ENCODE assay signal across 21 cellular contexts in the genomic region with DNA sequence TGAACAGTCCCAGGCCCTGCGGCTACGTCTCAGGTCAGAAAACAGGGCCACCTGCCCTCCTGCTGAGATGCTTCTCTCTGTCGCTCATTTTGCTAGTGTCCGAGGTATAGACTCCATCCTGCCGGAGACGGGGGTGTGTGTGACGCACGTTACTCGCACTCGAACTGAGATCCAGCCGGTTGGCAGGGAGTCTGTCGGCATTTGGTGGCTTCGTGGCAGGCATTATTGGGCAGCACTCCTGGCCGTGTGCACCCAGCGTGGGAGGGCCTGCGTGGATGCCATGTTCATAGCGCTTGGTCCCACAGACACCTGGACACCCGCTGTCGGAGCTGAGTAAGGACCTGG. TPM values are rescaled to one million over a fixed set of nuclear protein-coding genes. Genes with fewer than 3 reads are reported as not detected.
A peak's percentile ranks its signal among the peaks of the same experiment; 100 is the strongest.
DNase-seq lines count a peak whose midpoint lies in the region; ATAC-seq and TF ChIP-seq lines count a peak whose summit lies in the region.
"Had no signal": no experiment of that assay in that cellular context is flagged by ENCODE, and none has a peak within 500 bp of the region (broad histone marks: within the 10 kb centered on the region; RNA-seq: fewer than 3 reads in every experiment).

No MANE protein-coding gene starts in this region.

- H2AFZ ChIP-seq in GM23248: no peak overlapping the region
- H2AFZ ChIP-seq: neural progenitor cell had no signal

- no peak overlapping the region for H3K4me3 Mint-ChIP-seq in activated T-cell treated with anti-CD3 and anti-CD28 coated beads, Interleukin-2, amount 50 U/mL, for 72 hours
- H3K4me3 Mint-ChIP-seq: B cell; H9; neural progenitor cell; stimulated activated effector memory CD8-positive, alpha-beta T cell treated with anti-CD3 and anti-CD28 coated beads, Interleukin-12 subunit alpha, Interleukin-12 subunit beta, amount 100 ng/mL, for 72 hours had no signal

- no peaks in the 10 kb centered on the region for H3K9me3 ChIP-seq in GM23248 (ENCODE audit: low read depth)
- no peaks in the 10 kb centered on the region for H3K9me3 ChIP-seq in mucosa of rectum (ENCODE audit: control insufficient read depth in 2 of 2, low read length in 2 of 2)
- H3K9me3 ChIP-seq in thyroid gland: no peaks in the 10 kb centered on the region
- H3K9me3 ChIP-seq: prostate gland had no signal

- no peaks in the 10 kb centered on the region for H3F3A ChIP-seq in GM23248 (ENCODE audit: insufficient read depth)

- 94 to 97% methylated on average over 18 to 19 of the region's 19 CpGs for WGBS in GM23248 (ENCODE audit: low coverage in 1 of 2, low lambda C conversion rate in 2 of 2, missing lambda C conversion rate in 2 of 2), 2 experiments
- 94 to 98% methylated on average over 3 to 15 of the region's 19 CpGs for WGBS in thyroid gland, 2 donors

- H3K27me3 Mint-ChIP-seq in activated T-cell treated with anti-CD3 and anti-CD28 coated beads, Interleukin-2, amount 50 U/mL, for 72 hours (ENCODE audit: low read depth): no peaks in the 10 kb centered on the region
- H3K27me3 Mint-ChIP-seq: B cell; CD4-positive, alpha-beta memory T cell had no signal

- no peak for ATAC-seq in activated T-cell treated with anti-CD3 and anti-CD28 coated beads, Interleukin-2, amount 50 U/mL, for 72 hours (replicated peaks in 1 of 2)
- ATAC-seq: stimulated activated effector memory CD8-positive, alpha-beta T cell treated with anti-CD3 and anti-CD28 coated beads, Interleukin-12 subunit alpha, Interleukin-12 subunit beta, amount 100 ng/mL, for 72 hours had no signal

- H3K79me2 ChIP-seq in GM23248 (ENCODE audit: insufficient read depth): no peaks in the 10 kb centered on the region

- in situ Hi-C loops in GM23248 (cut with MboI): no loop called here

- no peak overlapping the region for H3K4me2 ChIP-seq in GM23248 (ENCODE audit: unreplicated experiment)
- H3K4me2 ChIP-seq: neural progenitor cell had no signal

- no peaks in the 10 kb centered on the region for H3K36me3 Mint-ChIP-seq in activated T-cell treated with anti-CD3 and anti-CD28 coated beads, Interleukin-2, amount 50 U/mL, for 72 hours (ENCODE audit: insufficient read depth in 2 of 2)
- H3K36me3 Mint-ChIP-seq: neural progenitor cell; stimulated activated effector memory CD8-positive, alpha-beta T cell treated with anti-CD3 and anti-CD28 coated beads, Interleukin-12 subunit alpha, Interleukin-12 subunit beta, amount 100 ng/mL, for 72 hours had no signal

- H3K9ac ChIP-seq in GM23248 (no peak overlapping the region), mucosa of rectum (ENCODE audit: low read depth in 1 of 2, low read length in 2 of 2) (peak overlapping the region in 1 of 2 donors; percentile 54)
- H3K9ac ChIP-seq: neural progenitor cell had no signal

- H3K4me1 Mint-ChIP-seq in activated T-cell treated with anti-CD3 and anti-CD28 coated beads, Interleukin-2, amount 50 U/mL, for 72 hours (ENCODE audit: low read depth): peaks cover 3% of the 10 kb centered on the region
- H3K4me1 Mint-ChIP-seq: B cell had no signal

- peak overlapping the region; percentile 35; the same call in 1 of the 2 replicates for H3K27ac ChIP-seq in GM23248
- peak overlapping the region; percentile 85 to 89 for H3K27ac ChIP-seq in mucosa of rectum (ENCODE audit: low read depth in 2 of 2, low read length in 2 of 2)
- peak overlapping the region in 11 of 21 experiments; percentile 7 to 82 (median 51) for H3K27ac ChIP-seq in skin epidermis
- H3K27ac ChIP-seq in thyroid gland: no peak overlapping the region
- H3K27ac ChIP-seq: neural progenitor cell, prostate gland had no signal

- no peaks in the 10 kb centered on the region for H3K9me2 ChIP-seq in GM23248 (ENCODE audit: insufficient read depth)

- no peak for TF ChIP-seq CTCF in thyroid gland (IDR thresholded peaks at IDR 0.05)

- no peaks in the 10 kb centered on the region for H3K9me3 Mint-ChIP-seq in activated T-cell treated with anti-CD3 and anti-CD28 coated beads, Interleukin-2, amount 50 U/mL, for 72 hours
- H3K9me3 Mint-ChIP-seq: CD4-positive, alpha-beta memory T cell; H9; neural progenitor cell; stimulated activated effector memory CD8-positive, alpha-beta T cell treated with anti-CD3 and anti-CD28 coated beads, Interleukin-12 subunit alpha, Interleukin-12 subunit beta, amount 100 ng/mL, for 72 hours had no signal

- no peak overlapping the region for H3K27ac Mint-ChIP-seq in activated T-cell treated with anti-CD3 and anti-CD28 coated beads, Interleukin-2, amount 50 U/mL, for 72 hours
- H3K27ac Mint-ChIP-seq: B cell; CD4-positive, alpha-beta memory T cell; stimulated activated effector memory CD8-positive, alpha-beta T cell treated with anti-CD3 and anti-CD28 coated beads, Interleukin-12 subunit alpha, Interleukin-12 subunit beta, amount 100 ng/mL, for 72 hours had no signal

- TF ChIP-seq POLR2A in thyroid gland (IDR thresholded peaks at IDR 0.05): no peak

- H3K27me3 ChIP-seq in GM23248 (replicated peaks; ENCODE audit: insufficient read depth): no peaks in the 10 kb centered on the region
- H3K27me3 ChIP-seq in mucosa of rectum (ENCODE audit: control insufficient read depth in 2 of 2, insufficient read depth in 2 of 2, low read length in 2 of 2): no peaks in the 10 kb centered on the region
- H3K27me3 ChIP-seq in thyroid gland: no peaks in the 10 kb centered on the region
- H3K27me3 ChIP-seq: neural progenitor cell had no signal

- H3K4me3 ChIP-seq in GM23248 (no peak overlapping the region), mucosa of rectum (ENCODE audit: low read length in 2 of 2) (peak overlapping the region; percentile 13 to 56), skin epidermis (no peak overlapping the region), thyroid gland (replicated peaks in 1 of 3) (no peak overlapping the region)
- H3K4me3 ChIP-seq: neural progenitor cell, prostate gland had no signal

- H3K4me1 ChIP-seq in GM23248 (ENCODE audit: insufficient read depth) (no peaks in the 10 kb centered on the region), mucosa of rectum (ENCODE audit: control insufficient read depth in 2 of 2, insufficient read depth in 2 of 2, low read length in 2 of 2) (peaks cover 20 to 32% of the 10 kb centered on the region in 2 donors), thyroid gland (peaks cover 0 to 5% of the 10 kb centered on the region in 2 donors)
- H3K4me1 ChIP-seq: neural progenitor cell, prostate gland had no signal

- DNase-seq in GM23248 (no peak), cerebellum (ENCODE audit: low spot score) (peak; percentile 34), thyroid gland (no peak), globus pallidus (ENCODE audit: low spot score) (no peak)
- DNase-seq in activated T-cell treated with anti-CD3 and anti-CD28 coated beads, Interleukin-2, amount 50 U/mL, for 72 hours: no peak
- DNase-seq: activated CD4-positive, alpha-beta T cell treated with anti-CD3 and anti-CD28 coated beads, Interleukin-2, amount 50 U/mL, for 48 hours; activated CD4-positive, CD25-positive, alpha-beta regulatory T cell treated with anti-CD3 and anti-CD28 coated beads, Interleukin-2, amount 50 U/mL, for 72 hours; activated naive CD4-positive, alpha-beta T cell; CD4-positive, alpha-beta memory T cell; central memory CD4-positive, alpha-beta T cell; dermis blood vessel endothelial cell; MM.1S; NCI-H526 treated with DMSO at 0.1 percent for 48 hours; T-helper 2 cell had no signal

- H3K36me3 ChIP-seq in GM23248 (ENCODE audit: low read depth) (no peaks in the 10 kb centered on the region), mucosa of rectum (ENCODE audit: control insufficient read depth in 2 of 2, insufficient read depth in 2 of 2, low read length in 2 of 2) (peaks cover 17 to 23% of the 10 kb centered on the region in 2 donors), thyroid gland (peaks cover 0 to 3% of the 10 kb centered on the region in 2 donors)
- H3K36me3 ChIP-seq: neural progenitor cell, prostate gland had no signal

- no peaks in the 10 kb centered on the region for H4K20me1 ChIP-seq in GM23248 (ENCODE audit: insufficient read depth)

- intact Hi-C loops in thyroid gland (cut with DNase I): no loop called here

RNA-seq across cellular contexts. Expression of a gene that starts 28.4 kb away (rescaled TPM):
- total RNA-seq in GM23248 (2014; rRNA removed; shearing (Covaris generic)): 14.0 and 16.9 TPM in 2 replicates
- 14.7 and 15.5 TPM in 2 replicates for polyA plus RNA-seq in GM23248 (2016; fragmentation: Nextera tagmentation; extraction: Ambion mirVana)
- total RNA-seq in cerebellum (23.0 TPM), thyroid gland (10 to 100 TPM; 14.8 to 24.0 (median 20.1) TPM)
- total RNA-seq in activated T-cell treated with anti-CD3 and anti-CD28 coated beads, Interleukin-2, amount 50 U/mL, for 72 hours: 10 to 100 TPM; 20.7 to 27.0 TPM

Comparison
In these comparisons a context has a peak if more than half of its experiments do, and no peak if none do; other contexts are left out.
1. H3K27ac ChIP-seq: peak in GM23248 (single experiment), mucosa of rectum (2 of 2) and skin epidermis (11 of 21); none in thyroid gland (0 of 3).
2. H3K4me3 ChIP-seq: peak in mucosa of rectum (2 of 2); none in GM23248 (single experiment), skin epidermis (0 of 7) and thyroid gland (0 of 3).